15 cellular contexts compared by ENCODE assay signal in genomic region chr20:642013-642397, GRCh38. TPM values are rescaled to one million over a fixed set of nuclear protein-coding genes. Genes with fewer than 3 reads are reported as not detected.
DNase-seq lines count a peak whose midpoint lies in the region; ATAC-seq, FAIRE-seq and TF ChIP-seq lines count a peak whose summit lies in the region.
"Not testable (repeated sequence)": the region's sequence is repeated elsewhere in the genome, so short reads cannot be mapped to it uniquely, and the experiment has no call there.
"Had no signal": no experiment of that assay in that cellular context is flagged by ENCODE, and none has a peak within 500 bp of the region (broad histone marks: within the 10 kb centered on the region; RNA-seq: fewer than 3 reads in every experiment).

No MANE protein-coding gene starts in this region.

- DNase-seq in A549 (ENCODE audit: low read depth in 1 of 2, low spot score in 1 of 2); ascending aorta (ENCODE audit: low spot score in 2 of 2); coronary artery (ENCODE audit: low spot score); heart right ventricle; hepatocyte (ENCODE audit: low spot score); sigmoid colon; suprapubic skin (ENCODE audit: low spot score in 2 of 2); upper lobe of left lung: not testable (repeated sequence)

- TF ChIP-seq POLR2A in A549 (IDR thresholded peaks at IDR 0.05; ENCODE audit: low read length); sigmoid colon (IDR thresholded peaks at IDR 0.05); suprapubic skin (IDR thresholded peaks at IDR 0.05); upper lobe of left lung (IDR thresholded peaks at IDR 0.05): not testable (repeated sequence)

- not testable (repeated sequence) for H3K36me3 ChIP-seq in ascending aorta; heart right ventricle; hepatocyte (replicated peaks; ENCODE audit: insufficient read depth, low read depth); sigmoid colon; suprapubic skin; upper lobe of left lung

- H3K27ac ChIP-seq in A549 (peak overlapping the region in 1 of 2 experiments; percentile 68; a peak in 2 of 6 replicates), coronary artery (peak overlapping the region in 1 of 2 donors; percentile 53), heart right ventricle (peak overlapping the region in 7 of 10 donors; percentile 58 to 88 (median 75)), sigmoid colon (peak overlapping the region in 2 of 4 donors; percentile 29 to 38), upper lobe of left lung (peak overlapping the region in 2 of 4 donors; percentile 69 to 80)
- H3K27ac ChIP-seq in ascending aorta, hepatocyte, suprapubic skin: not testable (repeated sequence)

- not testable (repeated sequence) for H2AFZ ChIP-seq in hepatocyte

- not testable (repeated sequence) for TF ChIP-seq CTCF in A549 (IDR thresholded peaks at IDR 0.05); ascending aorta (IDR thresholded peaks at IDR 0.05); coronary artery (IDR thresholded peaks at IDR 0.05); heart right ventricle (IDR thresholded peaks at IDR 0.05); hepatocyte (IDR thresholded peaks at IDR 0.05; ENCODE audit: poor library complexity); sigmoid colon (IDR thresholded peaks at IDR 0.05); suprapubic skin (IDR thresholded peaks at IDR 0.05); upper lobe of left lung (IDR thresholded peaks at IDR 0.05)

- not testable (repeated sequence) for TF ChIP-seq RAD21 in A549 (conservative IDR thresholded peaks at IDR 0.05 in 1 of 2, IDR thresholded peaks at IDR 0.05 in 1 of 2)

- CTCF ChIA-PET in A549 (lab: Yijun Ruan, JAX): interaction anchor here (0.7 to 6.4 kb wide), 5 partner anchors 10 to 288 kb away, joined by 3 to 87 read pairs (median 9); no protein-coding TSS in a partner anchor

- H3K4me3 ChIP-seq in A549, hepatocyte: not testable (repeated sequence)
- H3K4me3 ChIP-seq in ascending aorta: peak overlapping the region; percentile 24 to 60
- H3K4me3 ChIP-seq in coronary artery: peak overlapping the region; percentile 65
- H3K4me3 ChIP-seq in heart right ventricle: peak overlapping the region; percentile 28 to 66 (median 54)
- H3K4me3 ChIP-seq in sigmoid colon: peak overlapping the region; percentile 10 to 49 (median 41)
- peak overlapping the region; percentile 36 for H3K4me3 ChIP-seq in suprapubic skin
- peak overlapping the region in 3 of 4 donors; percentile 27 to 45 (median 40) for H3K4me3 ChIP-seq in upper lobe of left lung

- H3K9me2 ChIP-seq in hepatocyte (replicated peaks; ENCODE audit: insufficient read depth): not testable (repeated sequence)

- not testable (repeated sequence) for H3K9me3 ChIP-seq in A549; ascending aorta; heart right ventricle; hepatocyte (ENCODE audit: low read depth); sigmoid colon; suprapubic skin; upper lobe of left lung

- intact Hi-C loops in ascending aorta (cut with DNase I): loop anchor here (5.0 kb wide), 1 partner anchor 280 kb away; no protein-coding TSS in a partner anchor
- intact Hi-C loops in heart right ventricle (cut with DNase I): loop anchor here in 4 of 10 donors (5.0 to 10.0 kb wide), 2 partner anchors 40 to 287 kb away; no protein-coding TSS in a partner anchor
- intact Hi-C loops in sigmoid colon (cut with DNase I): loop anchor here (2.0 kb wide), 1 partner anchor 81 kb away; no protein-coding TSS in a partner anchor

- peaks cover 18% of the 10 kb centered on the region for H3K4me1 ChIP-seq in A549
- not testable (repeated sequence) for H3K4me1 ChIP-seq in ascending aorta; hepatocyte (ENCODE audit: insufficient read depth); suprapubic skin
- H3K4me1 ChIP-seq in heart right ventricle: peaks cover 2 to 30% (median 24%) of the 10 kb centered on the region in 9 donors
- peaks cover 0 to 15% (median 12%) of the 10 kb centered on the region in 4 donors for H3K4me1 ChIP-seq in sigmoid colon
- peaks cover 8 to 18% (median 13%) of the 10 kb centered on the region in 4 donors for H3K4me1 ChIP-seq in upper lobe of left lung

- not testable (repeated sequence) for H3K79me2 ChIP-seq in hepatocyte

- H3K4me2 ChIP-seq in A549 (peak overlapping the region; percentile 45; the same call in 1 of the 3 replicates), hepatocyte (peak overlapping the region; percentile 16)

- TF ChIP-seq EP300 in A549 (IDR thresholded peaks at IDR 0.05); sigmoid colon (IDR thresholded peaks at IDR 0.05); suprapubic skin (IDR thresholded peaks at IDR 0.05); upper lobe of left lung (IDR thresholded peaks at IDR 0.05): not testable (repeated sequence)

- not testable (repeated sequence) for H3K27me3 ChIP-seq in ascending aorta, hepatocyte, suprapubic skin, upper lobe of left lung
- H3K27me3 ChIP-seq in heart right ventricle (peaks cover 0 to 14% (median 0%) of the 10 kb centered on the region in 7 donors), sigmoid colon (peaks cover 0 to 21% (median 9%) of the 10 kb centered on the region in 3 donors)

- POLR2A ChIA-PET in A549 (lab: Yijun Ruan, JAX): not testable (repeated sequence)

- not testable (repeated sequence) for FAIRE-seq in A549 (lab: Jason Lieb, UNC)

- WGBS in A549 (ENCODE audit: missing lambda C conversion rate): no CpG with 5 or more reads among the region's 13 CpGs
- WGBS in heart right ventricle, 2 donors: 26 to 80% methylated on average over 1 to 5 of the region's 13 CpGs
- WGBS in hepatocyte (ENCODE audit: low lambda C conversion rate, missing lambda C conversion rate): no CpG with 5 or more reads among the region's 13 CpGs
- 13 to 30% methylated on average over 5 to 6 of the region's 13 CpGs for WGBS in sigmoid colon, 2 donors
- no CpG with 5 or more reads among the region's 13 CpGs for WGBS in suprapubic skin
- no CpG with 5 or more reads among the region's 13 CpGs for WGBS in upper lobe of left lung, 2 donors

- ATAC-seq in A549; heart right ventricle; upper lobe of left lung (ENCODE audit: low FRiP score in 2 of 2): not testable (repeated sequence)

- not testable (repeated sequence) for H4K20me1 ChIP-seq in hepatocyte (ENCODE audit: insufficient read depth, poor library complexity, severe bottlenecking)

RNA-seq across cellular contexts. Expression of gene SRXN1, which starts 11.0 kb away (rescaled TPM):
- polyA plus RNA-seq in A549 (2011; rRNA removed) (262 and 302 TPM in 2 replicates), A549 (2017; fragmentation: RNase III; extraction: RNeasy Plus Mini Kit Qiagen cat#74134 plus additional on column Dnase treatment) (170 to 213 TPM (median 183 TPM) in 3 replicates), heart right ventricle (10 to 100 TPM; 11.9 to 32.8 TPM), hepatocyte (26.9 and 39.6 TPM in 2 replicates), sigmoid colon (10 to 100 TPM; 21.0 to 35.6 (median 27.5) TPM)
- polyA plus RNA-seq in A549 (2012; cell fraction: cytosol; rRNA removed): 197 and 269 TPM in 2 replicates
- 111 and 130 TPM in 2 replicates for polyA plus RNA-seq in A549 (2012; cell fraction: nucleus; rRNA removed)
- 187 and 193 TPM in 2 replicates for polyA minus RNA-seq in A549 (2011; rRNA and poly(A)+ RNA removed)
- total RNA-seq in ascending aorta (28.8 TPM), heart right ventricle (10 to 100 TPM; 21.4 to 42.0 (median 30.9) TPM), hepatocyte (40.0 and 42.2 TPM in 2 replicates), sigmoid colon (10 to 100 TPM; 16.8 to 32.4 (median 27.1) TPM), suprapubic skin (10 to 100 TPM in 3 of 4 donors, 1 to 10 TPM in 1; 7.8 to 27.7 (median 21.0) TPM), upper lobe of left lung (10 to 100 TPM; 10.5 to 58.2 (median 32.7) TPM)

RNA-seq across cellular contexts. Expression of gene TCF15, which starts 31.9 kb away (rescaled TPM):
- polyA plus RNA-seq in A549 (2011; rRNA removed): not detected in 2 replicates
- polyA plus RNA-seq in A549 (2012; cell fraction: cytosol; rRNA removed): not detected in 2 replicates
- not detected in 2 replicates for polyA plus RNA-seq in A549 (2012; cell fraction: nucleus; rRNA removed)
- not detected in 3 replicates for polyA plus RNA-seq in A549 (2017; fragmentation: RNase III; extraction: RNeasy Plus Mini Kit Qiagen cat#74134 plus additional on column Dnase treatment)
- polyA minus RNA-seq in A549 (2011; rRNA and poly(A)+ RNA removed): not detected in 2 replicates
- total RNA-seq in ascending aorta: 8.3 TPM
- 10 to 100 TPM in 3 of 10 donors, 1 to 10 TPM in 7; 4.6 to 20.5 (median 7.9) TPM for total RNA-seq in heart right ventricle
- 10 to 100 TPM; 12.8 to 41.0 TPM for polyA plus RNA-seq in heart right ventricle
- total RNA-seq in hepatocyte: not detected in 2 replicates
- not detected in 2 replicates for polyA plus RNA-seq in hepatocyte
- total RNA-seq in sigmoid colon: under 1 TPM in 2 of 4 donors, not detected in 2; 0.36 to 0.66 TPM
- polyA plus RNA-seq in sigmoid colon: under 1 TPM in 1 of 3 donors, not detected in 2; 0.20 TPM
- total RNA-seq in suprapubic skin: under 1 TPM in 1 of 4 donors, not detected in 3; 0.76 TPM
- total RNA-seq in upper lobe of left lung: 1 to 10 TPM in 2 of 6 donors, under 1 TPM in 3, not detected in 1; 0.14 to 1.4 (median 0.39) TPM
- total RNA-seq: Calu3; CD8-positive, alpha-beta T cell; GM12878; HFFc6; HT1080 had no signal
- polyA plus RNA-seq: AG04450 had no signal

RNA-seq across cellular contexts. Expression of gene SCRT2, which starts 33.6 kb away (rescaled TPM):
- not detected in 2 replicates for polyA plus RNA-seq in A549 (2011; rRNA removed)
- 0.01 TPM in 1 of 2 replicates, not detected in the other for polyA plus RNA-seq in A549 (2012; cell fraction: cytosol; rRNA removed)
- 0.02 TPM in 1 of 2 replicates, not detected in the other for polyA plus RNA-seq in A549 (2012; cell fraction: nucleus; rRNA removed)
- polyA plus RNA-seq in A549 (2017; fragmentation: RNase III; extraction: RNeasy Plus Mini Kit Qiagen cat#74134 plus additional on column Dnase treatment): not detected in 3 replicates
- polyA minus RNA-seq in A549 (2011; rRNA and poly(A)+ RNA removed): not detected in 2 replicates
- total RNA-seq in ascending aorta: not detected
- total RNA-seq in heart right ventricle: not detected
- polyA plus RNA-seq in heart right ventricle: not detected
- total RNA-seq in hepatocyte: not detected in 2 replicates
- not detected in 2 replicates for polyA plus RNA-seq in hepatocyte
- not detected for total RNA-seq in sigmoid colon
- polyA plus RNA-seq in sigmoid colon: not detected
- not detected for total RNA-seq in suprapubic skin
- total RNA-seq in upper lobe of left lung: not detected
- total RNA-seq: Calu3; CD8-positive, alpha-beta T cell; G401; GM12878; HFFc6; HT1080 had no signal
- polyA plus RNA-seq: AG04450, GM12878 had no signal
